8 cellular contexts compared by ENCODE assay signal in genomic region chr4:158722291-158722916, GRCh38. TPM values are rescaled to one million over a fixed set of nuclear protein-coding genes. Genes with fewer than 3 reads are reported as not detected.
A peak's percentile ranks its signal among the peaks of the same experiment; 100 is the strongest.
DNase-seq lines count a peak whose midpoint lies in the region; ATAC-seq, FAIRE-seq and TF ChIP-seq lines count a peak whose summit lies in the region.

No MANE protein-coding gene starts in this region.

- FAIRE-seq in GM19239 (lab: Jason Lieb, UNC) = no peak

- intact Hi-C loops in CD14-positive monocyte (cut with micrococcal nuclease) = loop anchor here (5.0 to 10.0 kb wide), 3 partner anchors 45 to 482 kb away; partner anchors contain the start of genes C4orf46 (in 1 of the 2), ETFDH (in 1 of the 2) and FNIP2 (in 1 of the 2)
- intact Hi-C loops in activated CD4-positive, alpha-beta memory T cell treated with anti-CD3 and anti-CD28 coated beads for 36 hours (cut with micrococcal nuclease) = loop anchor here (2.0 kb wide), 1 partner anchor 452 kb away; no protein-coding TSS in a partner anchor

- H3K4me1 Mint-ChIP-seq in CD14-positive monocyte = peaks cover 18% of the 10 kb centered on the region
- peaks cover 53% of the 10 kb centered on the region for H3K4me1 Mint-ChIP-seq in activated CD4-positive, alpha-beta memory T cell treated with anti-CD3 and anti-CD28 coated beads for 36 hours (ENCODE audit: low read depth)
- H3K4me1 Mint-ChIP-seq in nephron = peaks cover 32% of the 10 kb centered on the region

- POLR2A ChIA-PET in activated CD4-positive, alpha-beta memory T cell treated with anti-CD3 and anti-CD28 coated beads for 36 hours (lab: Charles Lee) = no interaction called here

- no peak for TF ChIP-seq EP300 in Ishikawa (IDR thresholded peaks at IDR 0.05; ENCODE audit: borderline replicate concordance)

- H3K27ac Mint-ChIP-seq in CD14-positive monocyte = peak overlapping the region; percentile 97 to 99 (median 98)
- peak overlapping the region; percentile 99 for H3K27ac Mint-ChIP-seq in activated CD4-positive, alpha-beta memory T cell treated with anti-CD3 and anti-CD28 coated beads for 36 hours
- peak overlapping the region; percentile 91 to 98 (median 95) for H3K27ac Mint-ChIP-seq in nephron

- no peaks in the 10 kb centered on the region for H3K9me3 Mint-ChIP-seq in CD14-positive monocyte
- no peaks in the 10 kb centered on the region for H3K9me3 Mint-ChIP-seq in activated CD4-positive, alpha-beta memory T cell treated with anti-CD3 and anti-CD28 coated beads for 36 hours
- no peaks in the 10 kb centered on the region for H3K9me3 Mint-ChIP-seq in nephron

- H3K27me3 Mint-ChIP-seq in CD14-positive monocyte (ENCODE audit: low read depth in 3 of 3) = no peaks in the 10 kb centered on the region
- peaks cover 8% of the 10 kb centered on the region for H3K27me3 Mint-ChIP-seq in activated CD4-positive, alpha-beta memory T cell treated with anti-CD3 and anti-CD28 coated beads for 36 hours
- H3K27me3 Mint-ChIP-seq in nephron (ENCODE audit: low read depth) = peaks cover 5% of the 10 kb centered on the region

- DNase-seq in CD14-positive monocyte (ENCODE audit: low spot score) (no peak), fibroblast of pulmonary artery (ENCODE audit: low read depth) (peak; percentile 49), GM19239 (ENCODE audit: insufficient read length, low spot score) (no peak), cortex of kidney (lab: John Stamatoyannopoulos, UW) (no peak)
- peak; percentile 17 for DNase-seq in activated CD4-positive, alpha-beta memory T cell treated with anti-CD3 and anti-CD28 coated beads for 36 hours

- ATAC-seq in GM19035 (IDR thresholded peaks at IDR 0.05; ENCODE audit: unreplicated experiment) = peak; percentile 18

- H3K4me3 ChIP-seq in fibroblast of pulmonary artery (replicated peaks; ENCODE audit: low read depth, low read length) = peak overlapping the region; percentile 69

- peak overlapping the region; percentile 97 to 100 for H3K4me3 Mint-ChIP-seq in CD14-positive monocyte
- peak overlapping the region; percentile 93 for H3K4me3 Mint-ChIP-seq in activated CD4-positive, alpha-beta memory T cell treated with anti-CD3 and anti-CD28 coated beads for 36 hours
- H3K4me3 Mint-ChIP-seq in nephron = peak overlapping the region; percentile 95 to 99 (median 96)

- TF ChIP-seq RAD21 in Ishikawa (IDR thresholded peaks at IDR 0.05; ENCODE audit: low read depth) = no peak

- H3K36me3 Mint-ChIP-seq in CD14-positive monocyte (peaks cover 35 to 39% of the 10 kb centered on the region in 2 donors), nephron (ENCODE audit: low read depth) (peaks cover 33% of the 10 kb centered on the region)
- peaks cover 35% of the 10 kb centered on the region for H3K36me3 Mint-ChIP-seq in activated CD4-positive, alpha-beta memory T cell treated with anti-CD3 and anti-CD28 coated beads for 36 hours

- CTCF ChIA-PET in activated CD4-positive, alpha-beta memory T cell treated with anti-CD3 and anti-CD28 coated beads for 36 hours (lab: Charles Lee) = interaction anchor here (0.6 kb wide), 1 partner anchor 722 kb away, joined by 4 read pairs; no protein-coding TSS in a partner anchor

- TF ChIP-seq CTCF in CD14-positive monocyte (IDR thresholded peaks at IDR 0.05) = no peak
- no peak for TF ChIP-seq CTCF in fibroblast of pulmonary artery (IDR thresholded peaks at IDR 0.05; ENCODE audit: low read length, missing control alignments)
- TF ChIP-seq CTCF in nephron (IDR thresholded peaks at IDR 0.05; ENCODE audit: unreplicated experiment in 3 of 3) = no peak

TF ChIP-seq in Ishikawa, 13 proteins besides CTCF, POLR2A, EP300 and RAD21:
- TF ChIP-seq, protein P1, sequence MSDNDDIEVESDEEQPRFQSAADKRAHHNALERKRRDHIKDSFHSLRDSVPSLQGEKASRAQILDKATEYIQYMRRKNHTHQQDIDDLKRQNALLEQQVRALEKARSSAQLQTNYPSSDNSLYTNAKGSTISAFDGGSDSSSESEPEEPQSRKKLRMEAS (IDR thresholded peaks at IDR 0.05) = peak; percentile 59
- TF ChIP-seq EGR1 (IDR thresholded peaks at IDR 0.05) = no peak

RNA-seq across cellular contexts. Expression of gene PPID, which starts 0.8 kb away (rescaled TPM):
- 10 to 100 TPM; 18.1 to 30.5 TPM for polyA plus RNA-seq in CD14-positive monocyte
- total RNA-seq in activated CD4-positive, alpha-beta memory T cell treated with anti-CD3 and anti-CD28 coated beads for 36 hours = 10 to 100 TPM; 66.4 to 67.2 TPM

RNA-seq across cellular contexts. Expression of gene FNIP2, which starts 46.4 kb away (rescaled TPM):
- polyA plus RNA-seq in CD14-positive monocyte = 1 to 10 TPM; 3.5 to 5.7 TPM
- 10 to 100 TPM; 17.7 to 19.4 TPM for total RNA-seq in activated CD4-positive, alpha-beta memory T cell treated with anti-CD3 and anti-CD28 coated beads for 36 hours

RNA-seq across cellular contexts. Expression of gene ETFDH, which starts 50.3 kb away (rescaled TPM):
- polyA plus RNA-seq in CD14-positive monocyte = 10 to 100 TPM; 11.9 to 16.8 TPM
- 10 to 100 TPM; 30.8 to 30.9 TPM for total RNA-seq in activated CD4-positive, alpha-beta memory T cell treated with anti-CD3 and anti-CD28 coated beads for 36 hours

RNA-seq across cellular contexts. Expression of gene C4orf46, which starts 50.7 kb away (rescaled TPM):
- 1 to 10 TPM; 5.4 to 7.6 TPM for polyA plus RNA-seq in CD14-positive monocyte
- 10 to 100 TPM; 16.3 to 19.3 TPM for total RNA-seq in activated CD4-positive, alpha-beta memory T cell treated with anti-CD3 and anti-CD28 coated beads for 36 hours

Comparison
In these comparisons a context has a peak if more than half of its experiments do, and no peak if none do; other contexts are left out.
1. DNase-seq: peak in activated CD4-positive, alpha-beta memory T cell treated with anti-CD3 and anti-CD28 coated beads for 36 hours (single experiment) and fibroblast of pulmonary artery (single experiment); none in CD14-positive monocyte (single experiment), GM19239 (single experiment) and cortex of kidney (single experiment).
2. Peak in every context shown above with its lines, with median percentiles within 50 percentile points of each other: H3K27ac Mint-ChIP-seq and H3K4me3 Mint-ChIP-seq.